In genomic region chr11:120657306-120658070, GRCh38 we compare ENCODE assay signal across 16 cellular contexts.
DNase-seq lines count a peak whose midpoint lies in the region; ATAC-seq and TF ChIP-seq lines count a peak whose summit lies in the region.
"Had no signal": no experiment of that assay in that cellular context is flagged by ENCODE, and none has a peak within 500 bp of the region (broad histone marks: within the 10 kb centered on the region; RNA-seq: fewer than 3 reads in every experiment).

No MANE protein-coding gene starts in this region.

- H3K4me1 ChIP-seq in upper lobe of left lung = no peaks in the 10 kb centered on the region
- H3K4me1 ChIP-seq: tibial artery had no signal

- H3K27me3 ChIP-seq in upper lobe of left lung = no peaks in the 10 kb centered on the region
- H3K27me3 ChIP-seq: hepatocyte had no signal

- ATAC-seq in GM18907 (IDR thresholded peaks at IDR 0.05; ENCODE audit: unreplicated experiment) = peak; percentile 51
- peak; percentile 69 for ATAC-seq in HG02588 (IDR thresholded peaks at IDR 0.05; ENCODE audit: unreplicated experiment)
- ATAC-seq in HG03442 (IDR thresholded peaks at IDR 0.05; ENCODE audit: unreplicated experiment) = peak; percentile 64
- no peak for ATAC-seq in upper lobe of left lung (ENCODE audit: low FRiP score in 2 of 2)
- ATAC-seq in left colon = no peak
- ATAC-seq: left ventricle myocardium superior had no signal

- intact Hi-C loops in left colon (cut with DNase I, micrococcal nuclease) = no loop called here

- DNase-seq in DMS114 treated with DMSO at 0.1 percent for 48 hours (lab: John Stamatoyannopoulos, UW; ENCODE audit: unreplicated experiment) (no peak), upper lobe of left lung (no peak), medulla oblongata (ENCODE audit: extremely low spot score) (no peak), left colon (no peak)
- DNase-seq: activated naive CD8-positive, alpha-beta T cell treated with anti-CD3 and anti-CD28 coated beads, Interleukin-2, amount 10 ng/mL, durations not matched to agents 7 days and 5 days; DMS79; left ventricle myocardium superior; NCI-H1092 treated with DMSO at 0.1 percent for 48 hours; NCI-H82; T1000; tibial artery had no signal

- 70 to 82% methylated on average over 6 of the region's 6 CpGs for WGBS in upper lobe of left lung, 2 donors

- no peaks in the 10 kb centered on the region for H3K9me3 ChIP-seq in upper lobe of left lung
- H3K9me3 ChIP-seq: tibial artery had no signal

- H3K36me3 ChIP-seq in upper lobe of left lung = no peaks in the 10 kb centered on the region
- H3K36me3 ChIP-seq: tibial artery had no signal

- TF ChIP-seq CTCF in 22Rv1 (IDR thresholded peaks at IDR 0.05) (no peak), upper lobe of left lung (IDR thresholded peaks at IDR 0.05) (no peak)

- TF ChIP-seq POLR2A in upper lobe of left lung (IDR thresholded peaks at IDR 0.05) = no peak

- H3K27ac ChIP-seq in 22Rv1 = peak overlapping the region; percentile 76
- no peak overlapping the region for H3K27ac ChIP-seq in upper lobe of left lung
- H3K27ac ChIP-seq: hepatocyte, tibial artery had no signal

- TF ChIP-seq EP300 in upper lobe of left lung (IDR thresholded peaks at IDR 0.05) = no peak

- no peak overlapping the region for H3K4me3 ChIP-seq in upper lobe of left lung
- H3K4me3 ChIP-seq: hepatocyte, tibial artery had no signal

Comparison
In these comparisons a context has a peak if more than half of its experiments do, and no peak if none do; other contexts are left out.
1. ATAC-seq: peak in GM18907 (single experiment), HG02588 (single experiment) and HG03442 (single experiment); none in upper lobe of left lung (0 of 2) and left colon (single experiment).